ENCODE assay signal across 8 cellular contexts in the genomic region with DNA sequence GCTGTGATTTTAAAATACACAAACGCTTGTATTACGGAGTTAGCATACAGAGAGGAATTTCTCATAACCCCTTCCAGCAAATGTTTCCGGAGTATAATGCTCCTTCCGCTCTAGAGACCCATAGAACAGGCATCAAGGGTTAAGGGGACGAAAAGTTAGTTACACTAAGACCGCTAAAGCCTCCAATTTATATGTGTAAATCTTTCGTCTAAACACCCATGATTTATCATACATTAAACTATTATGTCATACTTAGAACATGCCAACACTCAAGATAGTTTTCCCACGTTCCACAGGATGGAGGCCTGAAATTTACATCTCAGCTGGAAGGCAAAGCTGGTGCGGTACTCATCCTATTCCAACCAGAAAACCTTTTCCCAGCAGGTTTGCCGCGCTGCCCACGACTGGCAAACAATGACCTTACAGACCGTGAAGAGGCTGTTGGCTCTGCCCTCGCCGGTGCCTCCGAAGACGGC. TPM values are rescaled to one million over a fixed set of nuclear protein-coding genes. Genes with fewer than 3 reads are reported as not detected.
DNase-seq lines count a peak whose midpoint lies in the region; ATAC-seq and TF ChIP-seq lines count a peak whose summit lies in the region.

No MANE protein-coding gene starts in this region.

- no peak overlapping the region for H4K91ac ChIP-seq in mesenchymal stem cell (ENCODE audit: low read length)

- H3K36me3 ChIP-seq in BJ (ENCODE audit: control insufficient read depth, insufficient read depth, low read length) (peaks cover 4% of the 10 kb centered on the region; the same call in 1 of the 2 replicates), PC-3 (ENCODE audit: low read depth, low read length) (peaks cover 32% of the 10 kb centered on the region), mesenchymal stem cell (ENCODE audit: control insufficient read depth in 1 of 2, insufficient read depth in 2 of 2, low read depth in 1 of 2, low read length in 2 of 2) (peaks cover 7 to 56% of the 10 kb centered on the region in 2 experiments), upper lobe of right lung (peaks cover 31% of the 10 kb centered on the region)

- peak overlapping the region; percentile 71 for H3K27ac ChIP-seq in PC-3 (ENCODE audit: low read length)
- H3K27ac ChIP-seq in mesenchymal stem cell (ENCODE audit: low read length, poor library complexity, severe bottlenecking) = peak overlapping the region; percentile 86
- H3K27ac ChIP-seq in upper lobe of right lung = peak overlapping the region; percentile 98

- BruUV-seq in PC-3 (replicated peaks; lab: Mats Ljungman, UMichigan) = no TSS peak

- H2BK120ac ChIP-seq in mesenchymal stem cell (ENCODE audit: low read depth, low read length) = no peak overlapping the region

- H3K9ac ChIP-seq in PC-3 (ENCODE audit: low read length) = peak overlapping the region; percentile 84
- H3K9ac ChIP-seq in mesenchymal stem cell (ENCODE audit: low read length) = peak overlapping the region; percentile 92

- CTCF ChIA-PET in BJ (lab: Yijun Ruan, JAX) (interaction anchor here (0.9 to 1.6 kb wide), 4 partner anchors 15 to 537 kb away, joined by 3 to 6 read pairs (median 4); partner anchors contain the start of genes HIBCH and OSGEPL1), PC-3 (lab: Charles Lee) (no interaction called here)

- no peaks in the 10 kb centered on the region for H3K27me3 ChIP-seq in BJ (ENCODE audit: control insufficient read depth, insufficient read depth, low read length)
- no peaks in the 10 kb centered on the region for H3K27me3 ChIP-seq in PC-3 (ENCODE audit: low read length)
- H3K27me3 ChIP-seq in mesenchymal stem cell (ENCODE audit: control insufficient read depth in 1 of 2, insufficient read depth in 1 of 2, low read length in 2 of 2) = no peaks in the 10 kb centered on the region
- no peaks in the 10 kb centered on the region for H3K27me3 ChIP-seq in upper lobe of right lung

- no peak overlapping the region for H2BK5ac ChIP-seq in mesenchymal stem cell (ENCODE audit: low read depth, low read length, poor library complexity, severe bottlenecking)

- peak overlapping the region; percentile 64 for H3K4me3 ChIP-seq in BJ (ENCODE audit: low read depth, low read length)
- H3K4me3 ChIP-seq in PC-3 (ENCODE audit: low read length) = peak overlapping the region; percentile 80
- H3K4me3 ChIP-seq in mesenchymal stem cell (ENCODE audit: insufficient read depth in 1 of 2, low read depth in 1 of 2, low read length in 2 of 2) = peak overlapping the region; percentile 80 to 84
- H3K4me3 ChIP-seq in upper lobe of right lung = peak overlapping the region; percentile 62

- under 1% methylated on average over 17 of the region's 17 CpGs for WGBS in mesenchymal stem cell

- H2BK12ac ChIP-seq in mesenchymal stem cell (ENCODE audit: low read length in 2 of 2) = no peak overlapping the region

- H3K4me2 ChIP-seq in PC-3 (ENCODE audit: low read length) (peak overlapping the region; percentile 79), mesenchymal stem cell (ENCODE audit: low read length, poor library complexity, severe bottlenecking) (peak overlapping the region; percentile 2)

- peaks cover 11% of the 10 kb centered on the region for H3K79me1 ChIP-seq in mesenchymal stem cell (replicated peaks; ENCODE audit: low read length, poor library complexity, severe bottlenecking)

- H2BK15ac ChIP-seq in mesenchymal stem cell (ENCODE audit: low read depth, poor library complexity, severe bottlenecking) = no peak overlapping the region

- H3K9me3 ChIP-seq in PC-3 (ENCODE audit: low read length) (no peaks in the 10 kb centered on the region), mesenchymal stem cell (ENCODE audit: control insufficient read depth, low read length) (no peaks in the 10 kb centered on the region), upper lobe of right lung (no peaks in the 10 kb centered on the region)

- H4K8ac ChIP-seq in mesenchymal stem cell (ENCODE audit: low read length) = peak overlapping the region; percentile 39

- peak overlapping the region in 1 of 2 experiments; percentile 22 for H3K4ac ChIP-seq in mesenchymal stem cell (ENCODE audit: low read depth in 1 of 2, low read length in 2 of 2)

- peaks cover 68% of the 10 kb centered on the region for H3K36me3 Mint-ChIP-seq in dendritic cell treated with granulocyte-macrophage colony-stimulating factor and Interleukin-4, amounts not matched to agents 40 ng/mL and 50 ng/mL, for 4 days (ENCODE audit: low read depth)

- H4K20me1 ChIP-seq in PC-3 (ENCODE audit: low read length) = no peaks in the 10 kb centered on the region

- H3K9me3 Mint-ChIP-seq in dendritic cell treated with granulocyte-macrophage colony-stimulating factor and Interleukin-4, amounts not matched to agents 40 ng/mL and 50 ng/mL, for 4 days = no peaks in the 10 kb centered on the region

- no peak overlapping the region for H3K14ac ChIP-seq in mesenchymal stem cell (ENCODE audit: low read length in 2 of 2)

- peak overlapping the region in 1 of 2 experiments; percentile 91 for H3K18ac ChIP-seq in mesenchymal stem cell (ENCODE audit: low read depth in 1 of 2, low read length in 2 of 2)

- no peak overlapping the region for H2AK5ac ChIP-seq in mesenchymal stem cell (ENCODE audit: low read length, severe bottlenecking)

- H3K79me2 ChIP-seq in PC-3 (ENCODE audit: low read length) = peaks cover 78% of the 10 kb centered on the region

- TF ChIP-seq CTCF in BJ (IDR thresholded peaks at IDR 0.05; ENCODE audit: insufficient read depth, low read depth, low read length) = no peak
- TF ChIP-seq CTCF in PC-3 (conservative IDR thresholded peaks at IDR 0.05; ENCODE audit: low read depth, low read length) = no peak
- no peak for TF ChIP-seq CTCF in upper lobe of right lung (IDR thresholded peaks at IDR 0.05)

- H2AFZ ChIP-seq in PC-3 (ENCODE audit: low read length) = peak overlapping the region; percentile 91
- H2AFZ ChIP-seq in mesenchymal stem cell (ENCODE audit: low read depth, low read length) = no peak overlapping the region

- H3K4me1 Mint-ChIP-seq in dendritic cell treated with granulocyte-macrophage colony-stimulating factor and Interleukin-4, amounts not matched to agents 40 ng/mL and 50 ng/mL, for 4 days (ENCODE audit: low read depth) = peaks cover 58% of the 10 kb centered on the region

- H3K23ac ChIP-seq in mesenchymal stem cell (ENCODE audit: low read length in 2 of 2) = no peak overlapping the region

- H3K9me2 ChIP-seq in PC-3 (replicated peaks; ENCODE audit: low read length) = no peaks in the 10 kb centered on the region

- H3K27ac Mint-ChIP-seq in dendritic cell treated with granulocyte-macrophage colony-stimulating factor and Interleukin-4, amounts not matched to agents 40 ng/mL and 50 ng/mL, for 4 days = peak overlapping the region; percentile 94

- H3K4me1 ChIP-seq in PC-3 (ENCODE audit: insufficient read depth, low read length) (peaks cover 19% of the 10 kb centered on the region), mesenchymal stem cell (ENCODE audit: control insufficient read depth, insufficient read depth, low read depth, low read length) (peaks cover 8% of the 10 kb centered on the region), upper lobe of right lung (peaks cover 31% of the 10 kb centered on the region)

- ATAC-seq in GM18868 (IDR thresholded peaks at IDR 0.05; ENCODE audit: unreplicated experiment) = peak; percentile 10
- peak; percentile 6 for ATAC-seq in HG03135 (IDR thresholded peaks at IDR 0.05; ENCODE audit: unreplicated experiment)
- ATAC-seq in PC-3 = peak; percentile 16
- no peak for ATAC-seq in upper lobe of right lung

- intact Hi-C loops in PC-3 (cut with micrococcal nuclease) (loop anchor here (5.0 kb wide), 1 partner anchor 121 kb away; the partner anchor contains the start of gene ASNSD1), upper lobe of right lung (cut with DNase I) (no loop called here)
- intact Hi-C loops in dendritic cell treated with granulocyte-macrophage colony-stimulating factor and Interleukin-4, amounts not matched to agents 40 ng/mL and 50 ng/mL, for 4 days (cut with micrococcal nuclease) = loop anchor here (5.0 to 10.0 kb wide), 2 partner anchors 121 to 531 kb away; partner anchors contain the start of genes ASNSD1 and HIBCH

- POLR2A ChIA-PET in BJ (lab: Charles Lee) (no interaction called here), PC-3 (lab: Charles Lee; ENCODE audit: unreplicated experiment) (no interaction called here)

- DNase-seq in BJ (ENCODE audit: low read depth) (no peak), PC-3 (peak; percentile 31), mesenchymal stem cell (no peak), upper lobe of right lung (no peak), activated gamma-delta T cell treated with Interleukin-2 at 50 U/mL for 16 hours (no peak)

- no peaks in the 10 kb centered on the region for H3K27me3 Mint-ChIP-seq in dendritic cell treated with granulocyte-macrophage colony-stimulating factor and Interleukin-4, amounts not matched to agents 40 ng/mL and 50 ng/mL, for 4 days

- H3F3A ChIP-seq in PC-3 (ENCODE audit: low read length, unreplicated experiment) = no peaks in the 10 kb centered on the region

- peak overlapping the region; percentile 94 for H3K4me3 Mint-ChIP-seq in dendritic cell treated with granulocyte-macrophage colony-stimulating factor and Interleukin-4, amounts not matched to agents 40 ng/mL and 50 ng/mL, for 4 days

RNA-seq across cellular contexts. Expression of gene ORMDL1, which starts 0.7 kb away (rescaled TPM):
- 39.6 and 77.5 TPM in 2 replicates for polyA plus RNA-seq in BJ (2011; rRNA removed)
- 10.1 and 10.9 TPM in 2 replicates for polyA minus RNA-seq in BJ (2011; rRNA and poly(A)+ RNA removed)
- 44.6 and 64.5 TPM in 2 replicates for total RNA-seq in PC-3 (2014; rRNA removed)
- 73.6 TPM for polyA plus RNA-seq in mesenchymal stem cell (2013, experiment 1 of 2)
- polyA plus RNA-seq in mesenchymal stem cell (2013, experiment 2 of 2) = 79.0 TPM
- total RNA-seq in upper lobe of right lung = 65.0 TPM

RNA-seq across cellular contexts. Expression of gene PMS1, which starts 0.8 kb away (rescaled TPM):
- polyA plus RNA-seq in BJ (2011; rRNA removed) = 5.4 and 8.3 TPM in 2 replicates
- 10.0 and 17.6 TPM in 2 replicates for polyA minus RNA-seq in BJ (2011; rRNA and poly(A)+ RNA removed)
- total RNA-seq in PC-3 (2014; rRNA removed) (13.8 and 15.1 TPM in 2 replicates), upper lobe of right lung (17.4 TPM)
- polyA plus RNA-seq in mesenchymal stem cell (2013, experiment 1 of 2) = 8.8 TPM
- 9.5 TPM for polyA plus RNA-seq in mesenchymal stem cell (2013, experiment 2 of 2)

RNA-seq across cellular contexts. Expression of gene OSGEPL1, which starts 20.9 kb away (rescaled TPM):
- 3.2 and 5.3 TPM in 2 replicates for polyA plus RNA-seq in BJ (2011; rRNA removed)
- 3.1 and 4.0 TPM in 2 replicates for polyA minus RNA-seq in BJ (2011; rRNA and poly(A)+ RNA removed)
- total RNA-seq in PC-3 (2014; rRNA removed) = 8.1 and 12.6 TPM in 2 replicates
- 5.6 TPM for polyA plus RNA-seq in mesenchymal stem cell (2013, experiment 1 of 2)
- polyA plus RNA-seq in mesenchymal stem cell (2013, experiment 2 of 2) = 5.3 TPM
- total RNA-seq in upper lobe of right lung = 6.7 TPM
